8 cellular contexts compared by ENCODE assay signal in genomic region chr2:44171018-44171417, GRCh38. TPM values are rescaled to one million over a fixed set of nuclear protein-coding genes. Genes with fewer than 3 reads are reported as not detected.
DNase-seq lines count a peak whose midpoint lies in the region; ATAC-seq and TF ChIP-seq lines count a peak whose summit lies in the region.

No MANE protein-coding gene starts in this region.

- POLR2A ChIA-PET in CD8-positive, alpha-beta T cell (lab: Charles Lee), result no interaction called here
- POLR2A ChIA-PET in naive thymus-derived CD4-positive, alpha-beta T cell (lab: Charles Lee), result interaction anchor here (0.9 to 1.1 kb wide), 2 partner anchors 15 to 51 kb away, joined by 3 read pairs; no protein-coding TSS in a partner anchor

- ATAC-seq in CD8-positive, alpha-beta T cell, result no peak
- ATAC-seq in naive thymus-derived CD4-positive, alpha-beta T cell, result no peak
- ATAC-seq in HG03108 (IDR thresholded peaks at IDR 0.05; ENCODE audit: unreplicated experiment), result no peak

- CTCF ChIA-PET in CD8-positive, alpha-beta T cell (lab: Charles Lee), result interaction anchor here (0.9 kb wide), 1 partner anchor 73 kb away, joined by 3 read pairs; no protein-coding TSS in a partner anchor
- CTCF ChIA-PET in naive thymus-derived CD4-positive, alpha-beta T cell (lab: Charles Lee), result interaction anchor here (0.9 kb wide), 1 partner anchor 65 kb away, joined by 3 read pairs; no protein-coding TSS in a partner anchor

- intact Hi-C loops in CD8-positive, alpha-beta T cell (cut with DNase I, micrococcal nuclease), result loop anchor here (5.0 kb wide), 2 partner anchors 36 to 41 kb away; no protein-coding TSS in a partner anchor
- intact Hi-C loops in colonic mucosa (cut with DNase I), result no loop called here
- intact Hi-C loops in naive thymus-derived CD4-positive, alpha-beta T cell (cut with micrococcal nuclease), result no loop called here

- H3K9ac ChIP-seq in colonic mucosa (ENCODE audit: low read depth in 2 of 2, low read length in 2 of 2), result no peak overlapping the region

- peaks cover 27% of the 10 kb centered on the region for H3K36me3 Mint-ChIP-seq in CD8-positive, alpha-beta T cell
- peaks cover 7 to 20% (median 10%) of the 10 kb centered on the region in 5 donors for H3K36me3 Mint-ChIP-seq in naive thymus-derived CD4-positive, alpha-beta T cell

- no peaks in the 10 kb centered on the region for H3K27me3 ChIP-seq in CD8-positive, alpha-beta T cell (ENCODE audit: insufficient read depth, low read length)
- no peaks in the 10 kb centered on the region for H3K27me3 ChIP-seq in MG63
- H3K27me3 ChIP-seq in colonic mucosa, result no peaks in the 10 kb centered on the region
- H3K27me3 ChIP-seq in naive thymus-derived CD4-positive, alpha-beta T cell (ENCODE audit: control insufficient read depth in 2 of 2, insufficient read depth in 2 of 2, low read length in 2 of 2), result no peaks in the 10 kb centered on the region

- H3K27ac Mint-ChIP-seq in CD8-positive, alpha-beta T cell, result peak overlapping the region; percentile 16
- H3K27ac Mint-ChIP-seq in naive thymus-derived CD4-positive, alpha-beta T cell, result peak overlapping the region; percentile 2 to 100 (median 48)

- H3K27ac ChIP-seq in CD8-positive, alpha-beta T cell (ENCODE audit: low read depth, low read length), result no peak overlapping the region
- peak overlapping the region; percentile 96 for H3K27ac ChIP-seq in colonic mucosa
- peak overlapping the region; percentile 96 for H3K27ac ChIP-seq in naive thymus-derived CD4-positive, alpha-beta T cell (ENCODE audit: low read depth, low read length)

- no peaks in the 10 kb centered on the region for H3K36me3 ChIP-seq in CD8-positive, alpha-beta T cell (ENCODE audit: insufficient read depth, low read length)
- no peaks in the 10 kb centered on the region for H3K36me3 ChIP-seq in MG63
- H3K36me3 ChIP-seq in colonic mucosa, result no peaks in the 10 kb centered on the region
- H3K36me3 ChIP-seq in naive thymus-derived CD4-positive, alpha-beta T cell (ENCODE audit: control insufficient read depth in 2 of 3, insufficient read depth in 3 of 3, low read length in 3 of 3), result peaks cover 0 to 7% (median 0%) of the 10 kb centered on the region in 3 experiments

- TF ChIP-seq CTCF in CD8-positive, alpha-beta T cell (IDR thresholded peaks at IDR 0.05), result no peak
- TF ChIP-seq CTCF in colonic mucosa (IDR thresholded peaks at IDR 0.05), result no peak

- H3K9me3 Mint-ChIP-seq in CD8-positive, alpha-beta T cell, result no peaks in the 10 kb centered on the region
- peaks cover 0 to 4% (median 0%) of the 10 kb centered on the region in 11 donors for H3K9me3 Mint-ChIP-seq in naive thymus-derived CD4-positive, alpha-beta T cell

- H3K4me3 ChIP-seq in CD8-positive, alpha-beta T cell (ENCODE audit: low read depth, low read length), result peak overlapping the region; percentile 85
- H3K4me3 ChIP-seq in MG63 (peak overlapping the region; percentile 90), colonic mucosa (peak overlapping the region; percentile 98)
- peak overlapping the region; percentile 83 for H3K4me3 ChIP-seq in naive thymus-derived CD4-positive, alpha-beta T cell (ENCODE audit: low read length)

- H3K27me3 Mint-ChIP-seq in CD8-positive, alpha-beta T cell (ENCODE audit: low read depth), result no peaks in the 10 kb centered on the region
- no peaks in the 10 kb centered on the region for H3K27me3 Mint-ChIP-seq in naive thymus-derived CD4-positive, alpha-beta T cell

- H3K9me3 ChIP-seq in CD8-positive, alpha-beta T cell (ENCODE audit: low read length), result no peaks in the 10 kb centered on the region
- no peaks in the 10 kb centered on the region for H3K9me3 ChIP-seq in MG63
- H3K9me3 ChIP-seq in colonic mucosa, result no peaks in the 10 kb centered on the region
- H3K9me3 ChIP-seq in naive thymus-derived CD4-positive, alpha-beta T cell (ENCODE audit: control insufficient read depth in 2 of 3, low read length in 3 of 3), result no peaks in the 10 kb centered on the region

- no peak for DNase-seq in CD8-positive, alpha-beta T cell
- DNase-seq in MG63, result no peak
- DNase-seq in colonic mucosa, result no peak
- DNase-seq in naive thymus-derived CD4-positive, alpha-beta T cell, result no peak
- DNase-seq in NCI-H748 treated with DMSO at 0.1 percent for 48 hours (lab: John Stamatoyannopoulos, UW), result no peak
- no peak for DNase-seq in DMS153 treated with DMSO at 0.1 percent for 48 hours (lab: John Stamatoyannopoulos, UW; ENCODE audit: unreplicated experiment)
- no peak for DNase-seq in GDM1 (lab: John Stamatoyannopoulos, UW)

- H3K4me3 Mint-ChIP-seq in CD8-positive, alpha-beta T cell, result peak overlapping the region; percentile 99
- peak overlapping the region; percentile 76 to 100 (median 98) for H3K4me3 Mint-ChIP-seq in naive thymus-derived CD4-positive, alpha-beta T cell

- peaks cover 48% of the 10 kb centered on the region for H3K4me1 ChIP-seq in CD8-positive, alpha-beta T cell (ENCODE audit: insufficient read depth, low read length)
- peaks cover 6% of the 10 kb centered on the region for H3K4me1 ChIP-seq in colonic mucosa
- peaks cover 21 to 48% of the 10 kb centered on the region in 2 donors for H3K4me1 ChIP-seq in naive thymus-derived CD4-positive, alpha-beta T cell (ENCODE audit: control insufficient read depth in 2 of 2, insufficient read depth in 2 of 2, low read length in 2 of 2)

- peaks cover 61% of the 10 kb centered on the region for H3K4me1 Mint-ChIP-seq in CD8-positive, alpha-beta T cell (ENCODE audit: low read depth)
- peaks cover 51 to 64% (median 60%) of the 10 kb centered on the region in 7 donors for H3K4me1 Mint-ChIP-seq in naive thymus-derived CD4-positive, alpha-beta T cell

RNA-seq across cellular contexts. Expression of gene PPM1B, which starts 2.3 kb away (rescaled TPM):
- 10 to 100 TPM; 88.7 to 93.0 TPM for total RNA-seq in CD8-positive, alpha-beta T cell
- total RNA-seq in MG63 (2014; rRNA removed; shearing (Covaris generic); ENCODE audit: low replicate concordance), result 16.6 and 29.5 TPM in 2 replicates
- total RNA-seq in colonic mucosa, result 10 to 100 TPM; 50.8 to 77.9 TPM
- total RNA-seq in naive thymus-derived CD4-positive, alpha-beta T cell, result 10 to 100 TPM; 46.0 to 89.5 (median 78.8) TPM
- 10 to 100 TPM; 52.0 to 74.7 TPM for polyA plus RNA-seq in naive thymus-derived CD4-positive, alpha-beta T cell

Comparison
In these comparisons a context has a peak if more than half of its experiments do, and no peak if none do; other contexts are left out.
1. intact Hi-C loops: an anchor here in CD8-positive, alpha-beta T cell (5.0 kb wide); none called in colonic mucosa and naive thymus-derived CD4-positive, alpha-beta T cell.